In the genomic region with DNA sequence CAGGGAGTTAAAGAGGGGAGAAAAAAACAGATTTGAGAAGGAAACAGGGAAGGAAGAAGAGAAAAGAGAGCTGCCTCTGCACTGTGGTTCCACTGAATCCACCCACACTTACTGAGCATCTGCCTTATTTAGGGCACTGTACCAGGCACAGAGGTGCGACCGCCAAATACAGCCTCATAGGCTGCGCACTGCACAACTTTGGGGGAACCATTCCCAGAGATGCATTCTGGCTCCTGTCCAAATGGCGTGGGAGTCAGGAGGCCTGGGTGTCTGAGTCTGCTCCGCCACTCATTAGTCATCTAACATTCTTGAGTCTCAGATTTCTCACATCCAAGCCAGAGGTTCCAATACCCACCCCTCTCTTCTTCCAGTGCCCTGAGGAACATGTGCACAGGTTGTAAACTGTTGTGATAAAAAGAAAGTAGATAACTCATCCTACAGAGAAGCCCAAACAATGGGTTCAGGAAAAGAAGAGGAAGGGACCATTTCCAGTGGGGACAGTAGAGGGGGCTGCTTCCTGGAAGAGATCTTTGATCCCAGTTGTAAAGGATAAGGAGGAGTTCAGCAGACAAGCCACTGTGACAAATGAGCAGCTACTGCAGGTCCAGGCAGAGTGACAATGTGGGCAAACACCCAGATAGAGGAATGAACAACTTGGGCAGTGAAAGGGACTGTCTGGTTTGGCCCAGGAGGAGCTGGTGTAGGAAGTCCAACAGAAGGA, we compare ENCODE assay signal across 8 cellular contexts.
A peak's percentile ranks its signal among the peaks of the same experiment; 100 is the strongest.
DNase-seq lines count a peak whose midpoint lies in the region; ATAC-seq and TF ChIP-seq lines count a peak whose summit lies in the region.

No MANE protein-coding gene starts in this region.

- no peaks in the 10 kb centered on the region for H3K27me3 ChIP-seq in esophagus squamous epithelium

- no peak for TF ChIP-seq CTCF in esophagus squamous epithelium (IDR thresholded peaks at IDR 0.05)

- WGBS in esophagus squamous epithelium, 2 donors: 18 to 39% methylated on average over 3 to 4 of the region's 5 CpGs

- peak overlapping the region; percentile 38 to 79 (median 46) for H3K27ac ChIP-seq in esophagus squamous epithelium

- peaks cover 34 to 74% (median 44%) of the 10 kb centered on the region in 3 donors for H3K4me1 ChIP-seq in esophagus squamous epithelium

- peak; percentile 35 for DNase-seq in SIG-M5 treated with dmso at 0.1 percent for 504 hours (lab: John Stamatoyannopoulos, UW; ENCODE audit: unreplicated experiment)
- no peak for DNase-seq in SIG-M5 (lab: John Stamatoyannopoulos, UW)
- no peak for DNase-seq in esophagus squamous epithelium (lab: John Stamatoyannopoulos, UW)
- peak; percentile 32 to 40 for DNase-seq in stimulated activated CD4-positive, alpha-beta T cell treated with anti-CD3 and anti-CD28 coated beads, Interleukin-4, amount 100 ng/mL, for 4 hours
- DNase-seq in NCI-H1048 (lab: John Stamatoyannopoulos, UW): no peak

- H3K4me3 ChIP-seq in esophagus squamous epithelium: no peak overlapping the region

- intact Hi-C loops in esophagus squamous epithelium (cut with DNase I): no loop called here

- H3K36me3 ChIP-seq in esophagus squamous epithelium: no peaks in the 10 kb centered on the region

- TF ChIP-seq POLR2A in esophagus squamous epithelium (IDR thresholded peaks at IDR 0.05): no peak

- H3K9me3 ChIP-seq in esophagus squamous epithelium: peaks cover 0 to 33% (median 14%) of the 10 kb centered on the region in 3 donors

- ATAC-seq in SK-N-SH treated with all-trans-retinoic acid at 6 μM for 48 hours (peak; percentile 67), HG03108 (IDR thresholded peaks at IDR 0.05; ENCODE audit: unreplicated experiment) (no peak), HG02610 (IDR thresholded peaks at IDR 0.05; ENCODE audit: unreplicated experiment) (no peak)

TF ChIP-seq in SK-N-SH treated with all-trans-retinoic acid at 6 μM for 48 hours, 23 proteins besides CTCF, POLR2A, EP300 and RAD21:
- TF ChIP-seq, protein P1, sequence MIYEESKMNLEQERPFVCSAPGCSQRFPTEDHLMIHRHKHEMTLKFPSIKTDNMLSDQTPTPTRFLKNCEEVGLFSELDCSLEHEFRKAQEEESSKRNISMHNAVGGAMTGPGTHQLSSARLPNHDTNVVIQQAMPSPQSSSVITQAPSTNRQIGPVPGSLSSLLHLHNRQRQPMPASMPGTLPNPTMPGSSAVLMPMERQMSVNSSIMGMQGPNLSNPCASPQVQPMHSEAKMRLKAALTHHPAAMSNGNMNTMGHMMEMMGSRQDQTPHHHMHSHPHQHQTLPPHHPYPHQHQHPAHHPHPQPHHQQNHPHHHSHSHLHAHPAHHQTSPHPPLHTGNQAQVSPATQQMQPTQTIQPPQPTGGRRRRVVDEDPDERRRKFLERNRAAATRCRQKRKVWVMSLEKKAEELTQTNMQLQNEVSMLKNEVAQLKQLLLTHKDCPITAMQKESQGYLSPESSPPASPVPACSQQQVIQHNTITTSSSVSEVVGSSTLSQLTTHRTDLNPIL (CRISPR knock-in tag; IDR thresholded peaks at IDR 0.05; ENCODE audit: low read depth): no peak
- TF ChIP-seq ESRRG (CRISPR knock-in tag; IDR thresholded peaks at IDR 0.05): no peak
- TF ChIP-seq, protein P2, sequence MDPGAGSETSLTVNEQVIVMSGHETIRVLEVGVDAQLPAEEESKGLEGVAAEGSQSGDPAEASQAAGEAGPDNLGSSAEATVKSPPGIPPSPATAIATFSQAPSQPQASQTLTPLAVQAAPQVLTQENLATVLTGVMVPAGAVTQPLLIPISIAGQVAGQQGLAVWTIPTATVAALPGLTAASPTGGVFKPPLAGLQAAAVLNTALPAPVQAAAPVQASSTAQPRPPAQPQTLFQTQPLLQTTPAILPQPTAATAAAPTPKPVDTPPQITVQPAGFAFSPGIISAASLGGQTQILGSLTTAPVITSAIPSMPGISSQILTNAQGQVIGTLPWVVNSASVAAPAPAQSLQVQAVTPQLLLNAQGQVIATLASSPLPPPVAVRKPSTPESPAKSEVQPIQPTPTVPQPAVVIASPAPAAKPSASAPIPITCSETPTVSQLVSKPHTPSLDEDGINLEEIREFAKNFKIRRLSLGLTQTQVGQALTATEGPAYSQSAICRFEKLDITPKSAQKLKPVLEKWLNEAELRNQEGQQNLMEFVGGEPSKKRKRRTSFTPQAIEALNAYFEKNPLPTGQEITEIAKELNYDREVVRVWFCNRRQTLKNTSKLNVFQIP (CRISPR knock-in tag; IDR thresholded peaks at IDR 0.05; ENCODE audit: borderline replicate concordance, low read depth): no peak
- no peak for TF ChIP-seq TOX (CRISPR knock-in tag; IDR thresholded peaks at IDR 0.05; ENCODE audit: borderline replicate concordance)
- TF ChIP-seq, protein P3, sequence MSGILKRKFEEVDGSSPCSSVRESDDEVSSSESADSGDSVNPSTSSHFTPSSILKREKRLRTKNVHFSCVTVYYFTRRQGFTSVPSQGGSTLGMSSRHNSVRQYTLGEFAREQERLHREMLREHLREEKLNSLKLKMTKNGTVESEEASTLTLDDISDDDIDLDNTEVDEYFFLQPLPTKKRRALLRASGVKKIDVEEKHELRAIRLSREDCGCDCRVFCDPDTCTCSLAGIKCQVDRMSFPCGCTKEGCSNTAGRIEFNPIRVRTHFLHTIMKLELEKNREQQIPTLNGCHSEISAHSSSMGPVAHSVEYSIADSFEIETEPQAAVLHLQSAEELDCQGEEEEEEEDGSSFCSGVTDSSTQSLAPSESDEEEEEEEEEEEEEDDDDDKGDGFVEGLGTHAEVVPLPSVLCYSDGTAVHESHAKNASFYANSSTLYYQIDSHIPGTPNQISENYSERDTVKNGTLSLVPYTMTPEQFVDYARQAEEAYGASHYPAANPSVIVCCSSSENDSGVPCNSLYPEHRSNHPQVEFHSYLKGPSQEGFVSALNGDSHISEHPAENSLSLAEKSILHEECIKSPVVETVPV (CRISPR knock-in tag; IDR thresholded peaks at IDR 0.05): no peak
- no peak for TF ChIP-seq GLIS3 (CRISPR knock-in tag; IDR thresholded peaks at IDR 0.05)
- TF ChIP-seq ISL1 (CRISPR knock-in tag; IDR thresholded peaks at IDR 0.05): no peak
- no peak for TF ChIP-seq ZFP30 (CRISPR knock-in tag; IDR thresholded peaks at IDR 0.05)
- TF ChIP-seq CSDC2 (CRISPR knock-in tag; IDR thresholded peaks at IDR 0.05): no peak
- TF ChIP-seq, protein P4, sequence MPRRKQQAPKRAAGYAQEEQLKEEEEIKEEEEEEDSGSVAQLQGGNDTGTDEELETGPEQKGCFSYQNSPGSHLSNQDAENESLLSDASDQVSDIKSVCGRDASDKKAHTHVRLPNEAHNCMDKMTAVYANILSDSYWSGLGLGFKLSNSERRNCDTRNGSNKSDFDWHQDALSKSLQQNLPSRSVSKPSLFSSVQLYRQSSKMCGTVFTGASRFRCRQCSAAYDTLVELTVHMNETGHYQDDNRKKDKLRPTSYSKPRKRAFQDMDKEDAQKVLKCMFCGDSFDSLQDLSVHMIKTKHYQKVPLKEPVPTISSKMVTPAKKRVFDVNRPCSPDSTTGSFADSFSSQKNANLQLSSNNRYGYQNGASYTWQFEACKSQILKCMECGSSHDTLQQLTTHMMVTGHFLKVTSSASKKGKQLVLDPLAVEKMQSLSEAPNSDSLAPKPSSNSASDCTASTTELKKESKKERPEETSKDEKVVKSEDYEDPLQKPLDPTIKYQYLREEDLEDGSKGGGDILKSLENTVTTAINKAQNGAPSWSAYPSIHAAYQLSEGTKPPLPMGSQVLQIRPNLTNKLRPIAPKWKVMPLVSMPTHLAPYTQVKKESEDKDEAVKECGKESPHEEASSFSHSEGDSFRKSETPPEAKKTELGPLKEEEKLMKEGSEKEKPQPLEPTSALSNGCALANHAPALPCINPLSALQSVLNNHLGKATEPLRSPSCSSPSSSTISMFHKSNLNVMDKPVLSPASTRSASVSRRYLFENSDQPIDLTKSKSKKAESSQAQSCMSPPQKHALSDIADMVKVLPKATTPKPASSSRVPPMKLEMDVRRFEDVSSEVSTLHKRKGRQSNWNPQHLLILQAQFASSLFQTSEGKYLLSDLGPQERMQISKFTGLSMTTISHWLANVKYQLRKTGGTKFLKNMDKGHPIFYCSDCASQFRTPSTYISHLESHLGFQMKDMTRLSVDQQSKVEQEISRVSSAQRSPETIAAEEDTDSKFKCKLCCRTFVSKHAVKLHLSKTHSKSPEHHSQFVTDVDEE (CRISPR knock-in tag; IDR thresholded peaks at IDR 0.05): no peak
- no peak for TF ChIP-seq ZNF70 (CRISPR knock-in tag; IDR thresholded peaks at IDR 0.05)
- TF ChIP-seq ZC3H10 (CRISPR knock-in tag; IDR thresholded peaks at IDR 0.05): no peak
TF ChIP-seq in SK-N-SH treated with all-trans-retinoic acid at 6 μM for 48 hours: peak in this region for 0.

Comparison
In these comparisons a context has a peak if more than half of its experiments do, and no peak if none do; other contexts are left out.
1. DNase-seq: peak in SIG-M5 treated with dmso at 0.1 percent for 504 hours (single experiment) and stimulated activated CD4-positive, alpha-beta T cell treated with anti-CD3 and anti-CD28 coated beads, Interleukin-4, amount 100 ng/mL, for 4 hours (2 of 2); none in SIG-M5 (single experiment), esophagus squamous epithelium (single experiment) and NCI-H1048 (single experiment).